In genomic region chr10:103598654-103599115, GRCh38 we compare ENCODE assay signal across 8 cellular contexts.
DNase-seq lines count a peak whose midpoint lies in the region; ATAC-seq and TF ChIP-seq lines count a peak whose summit lies in the region.

No MANE protein-coding gene starts in this region.

- peak; percentile 54 for TF ChIP-seq CTCF in upper lobe of right lung (IDR thresholded peaks at IDR 0.05)

- intact Hi-C loops in upper lobe of right lung (cut with DNase I), result no loop called here

- no peaks in the 10 kb centered on the region for H3K4me1 ChIP-seq in upper lobe of right lung

- no peaks in the 10 kb centered on the region for H3K27me3 ChIP-seq in H7 (ENCODE audit: control insufficient read depth, insufficient read depth, low read length)
- H3K27me3 ChIP-seq in upper lobe of right lung, result no peaks in the 10 kb centered on the region

- peak; percentile 71 for ATAC-seq in upper lobe of right lung
- ATAC-seq in HG02840 (IDR thresholded peaks at IDR 0.05; ENCODE audit: low FRiP score, unreplicated experiment), result no peak

- H3K27ac ChIP-seq in upper lobe of right lung, result no peak overlapping the region

- DNase-seq in COLO829 (ENCODE audit: low spot score), result peak; percentile 63
- peak; percentile 94 for DNase-seq in H7
- DNase-seq in NCI-H82 treated with DMSO at 0.1 percent for 48 hours (lab: John Stamatoyannopoulos, UW; ENCODE audit: unreplicated experiment), result peak; percentile 30
- peak; percentile 87 for DNase-seq in cerebellar cortex (ENCODE audit: low spot score)
- DNase-seq in left kidney (ENCODE audit: low read depth, low spot score), result peak; percentile 95
- no peak for DNase-seq in upper lobe of right lung
- no peak for DNase-seq in NCI-H524 treated with DMSO at 0.1 percent for 48 hours (lab: John Stamatoyannopoulos, UW)

- no peak overlapping the region for H3K4me3 ChIP-seq in H7 (ENCODE audit: insufficient read depth, low read depth, low read length)
- H3K4me3 ChIP-seq in upper lobe of right lung, result no peak overlapping the region

- H3K9me3 ChIP-seq in upper lobe of right lung, result no peaks in the 10 kb centered on the region

- no peaks in the 10 kb centered on the region; the same call in none of the 2 replicates for H3K36me3 ChIP-seq in H7 (replicated peaks; ENCODE audit: control insufficient read depth, insufficient read depth, low read length)
- H3K36me3 ChIP-seq in upper lobe of right lung, result peaks cover 12% of the 10 kb centered on the region

Comparison
In these comparisons a context has a peak if more than half of its experiments do, and no peak if none do; other contexts are left out.
1. DNase-seq: peak in COLO829 (single experiment), H7 (single experiment), NCI-H82 treated with DMSO at 0.1 percent for 48 hours (single experiment), cerebellar cortex (single experiment) and left kidney (single experiment); none in upper lobe of right lung (single experiment) and NCI-H524 treated with DMSO at 0.1 percent for 48 hours (single experiment).